15 cellular contexts compared by ENCODE assay signal in the genomic region with DNA sequence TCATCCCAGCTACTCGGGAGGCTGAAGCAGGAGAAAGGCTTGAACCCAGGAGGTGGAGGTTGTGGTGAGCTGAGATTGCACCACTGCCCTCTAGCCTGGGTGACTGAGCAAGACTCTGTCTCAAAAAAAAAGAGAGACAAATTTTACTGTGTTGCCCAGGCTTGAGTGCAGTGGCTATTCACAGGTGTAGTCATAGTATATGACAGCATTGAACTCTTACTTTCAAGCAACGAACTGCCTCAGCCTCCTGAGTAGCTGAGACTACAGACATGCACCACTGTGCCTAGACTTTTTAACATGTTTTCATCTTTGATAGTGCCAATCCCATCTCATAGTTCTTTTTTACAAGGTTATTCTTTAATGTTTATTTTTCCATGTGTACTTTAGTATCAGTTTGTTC. TPM values are rescaled to one million over a fixed set of nuclear protein-coding genes. Genes with fewer than 3 reads are reported as not detected.
A peak's percentile ranks its signal among the peaks of the same experiment; 100 is the strongest.
DNase-seq lines count a peak whose midpoint lies in the region; ATAC-seq, FAIRE-seq and TF ChIP-seq lines count a peak whose summit lies in the region.
"Had no signal": no experiment of that assay in that cellular context is flagged by ENCODE, and none has a peak within 500 bp of the region (broad histone marks: within the 10 kb centered on the region; RNA-seq: fewer than 3 reads in every experiment).

No MANE protein-coding gene starts in this region.

- H3K9me3 ChIP-seq in liver (ENCODE audit: control insufficient read depth in 4 of 4, low read length in 3 of 4) (no peaks in the 10 kb centered on the region), HepG2 (ENCODE audit: low read length) (no peaks in the 10 kb centered on the region), T-helper 17 cell (ENCODE audit: control insufficient read depth, low read length, poor library complexity, severe bottlenecking) (no peaks in the 10 kb centered on the region)

- H3K4me3 Mint-ChIP-seq in T-helper 17 cell = no peak overlapping the region

- in situ Hi-C loops in HepG2 (cut with HindIII; ENCODE audit: extremely low pct_ligation_motif_present, low pct_unique_long_range_greater_than_20kb) = loop anchor here (25.0 kb wide), 1 partner anchor 556 kb away; no protein-coding TSS in a partner anchor

- peak overlapping the region; percentile 49 for H3K27ac Mint-ChIP-seq in T-helper 17 cell
- H3K27ac Mint-ChIP-seq: IgD-negative memory B cell had no signal

- 81% methylated on average over 2 of the region's 2 CpGs for WGBS in liver
- WGBS in HepG2 (ENCODE audit: low lambda C conversion rate) = 88% methylated on average over 2 of the region's 2 CpGs

- no peak overlapping the region for H3K27ac ChIP-seq in liver (ENCODE audit: low read depth in 1 of 2, low read length in 2 of 2)
- no peak overlapping the region for H3K27ac ChIP-seq in HepG2 (ENCODE audit: extremely low read length, insufficient read depth, low read length)

- no peak for FAIRE-seq in HepG2 (lab: Jason Lieb, UNC)

- H3K4me2 ChIP-seq in HepG2 (ENCODE audit: low read depth, low read length) = no peak overlapping the region

- no peak overlapping the region for H2AFZ ChIP-seq in HepG2 (ENCODE audit: low read length)

- DNase-seq in HepG2 (ENCODE audit: low spot score) = no peak
- DNase-seq in T-helper 17 cell = no peak
- DNase-seq in NCI-H2081 (lab: John Stamatoyannopoulos, UW) = no peak
- DNase-seq in AML-193 (lab: John Stamatoyannopoulos, UW) = no peak
- DNase-seq: DMS153, NCI-H1048, NCI-H146, NCI-H2227 treated with DMSO at 0.1 percent for 48 hours, NCI-H524 treated with DMSO at 0.1 percent for 48 hours, RPMI8226 had no signal

- no TSS peak for BruUV-seq in HepG2 (replicated peaks; lab: Mats Ljungman, UMichigan)

- H3K9ac ChIP-seq in liver (ENCODE audit: low read depth in 1 of 2, low read length in 2 of 2) (no peak overlapping the region), HepG2 (ENCODE audit: insufficient read depth, low read depth, low read length) (no peak overlapping the region)

- CTCF ChIA-PET in HepG2 (lab: Yijun Ruan, JAX; ENCODE audit: low intra/inter-chr PET ratio, low total read pairs) = no interaction called here

- H3K27me3 ChIP-seq in liver (ENCODE audit: control insufficient read depth in 4 of 4, insufficient read depth in 4 of 4, low read length in 3 of 4) = no peaks in the 10 kb centered on the region
- no peaks in the 10 kb centered on the region for H3K27me3 ChIP-seq in HepG2 (ENCODE audit: control insufficient read depth in 1 of 2, insufficient read depth in 2 of 2, low read length in 2 of 2)

- H3K36me3 Mint-ChIP-seq in T-helper 17 cell (ENCODE audit: low read depth) = no peaks in the 10 kb centered on the region

- no peak for TF ChIP-seq POLR2A in HepG2 (IDR thresholded peaks at IDR 0.05; ENCODE audit: insufficient read depth in 1 of 2, low read depth in 2 of 2, low read length in 2 of 2)

- H3K4me3 ChIP-seq in liver (ENCODE audit: low read depth in 1 of 3, low read length in 3 of 3) (no peak overlapping the region), HepG2 (replicated peaks in 1 of 3; ENCODE audit: insufficient read depth in 1 of 3, low read depth in 2 of 3, low read length in 3 of 3) (no peak overlapping the region)
- H3K4me3 ChIP-seq: HAP-1 had no signal

- TF ChIP-seq RAD21 in liver (IDR thresholded peaks at IDR 0.05) (no peak), HepG2 (CRISPR knock-in tag; IDR thresholded peaks at IDR 0.05) (no peak)

- TF ChIP-seq CTCF in liver (IDR thresholded peaks at IDR 0.05; ENCODE audit: low read depth, low read length, missing input control) (no peak), HepG2 (CRISPR knock-in tag; IDR thresholded peaks at IDR 0.05) (no peak)

- TF ChIP-seq EP300 in HepG2 (IDR thresholded peaks at IDR 0.05; ENCODE audit: low read depth in 2 of 2, low read length in 2 of 2) = no peak
- no peak for TF ChIP-seq EP300 in HepG2 (CRISPR knock-in tag; IDR thresholded peaks at IDR 0.05; ENCODE audit: borderline replicate concordance)

- H3K36me3 ChIP-seq in liver (ENCODE audit: control insufficient read depth in 4 of 4, insufficient read depth in 3 of 4, low read depth in 1 of 4, low read length in 3 of 4) (no peaks in the 10 kb centered on the region), HepG2 (replicated peaks in 1 of 2; ENCODE audit: control insufficient read depth in 1 of 2, insufficient read depth in 2 of 2, low read length in 2 of 2) (peaks cover 0 to 8% of the 10 kb centered on the region in 2 experiments; a peak in 1 of 5 replicates)

- peaks cover 93% of the 10 kb centered on the region for H3K79me2 ChIP-seq in HepG2 (ENCODE audit: insufficient read depth, low read length)

- H3K4me1 Mint-ChIP-seq in T-helper 17 cell = peaks cover 12% of the 10 kb centered on the region

- intact Hi-C loops in HepG2 (cut with micrococcal nuclease; ENCODE audit: unreplicated experiment) = no loop called here

- H3K4me1 ChIP-seq in liver (ENCODE audit: control insufficient read depth in 4 of 4, insufficient read depth in 4 of 4, low read length in 3 of 4) = peaks cover 1 to 12% (median 3%) of the 10 kb centered on the region in 4 donors
- peaks cover 13% of the 10 kb centered on the region; the same call in 1 of the 2 replicates for H3K4me1 ChIP-seq in HepG2 (ENCODE audit: insufficient read depth, low read length)
- H3K4me1 ChIP-seq: HAP-1 had no signal

- POLR2A ChIA-PET in HepG2 (lab: Yijun Ruan, JAX) = no interaction called here

- ATAC-seq in HepG2 (no peak), T-helper 17 cell (no peak), esophagus mucosa (peak; percentile 51), GM18511 (IDR thresholded peaks at IDR 0.05; ENCODE audit: unreplicated experiment) (no peak)

- peaks cover 23% of the 10 kb centered on the region for H4K20me1 ChIP-seq in HepG2 (ENCODE audit: insufficient read depth, low read length)

- no peaks in the 10 kb centered on the region for H3K27me3 Mint-ChIP-seq in T-helper 17 cell
- H3K27me3 Mint-ChIP-seq: IgD-negative memory B cell had no signal

TF ChIP-seq in HepG2, 621 proteins besides CTCF, POLR2A, EP300 and RAD21:
- TF ChIP-seq ZNF317 (CRISPR knock-in tag; IDR thresholded peaks at IDR 0.05) (no peak), TOPORS (CRISPR knock-in tag; IDR thresholded peaks at IDR 0.05) (no peak), TEAD2 (CRISPR knock-in tag; IDR thresholded peaks at IDR 0.05) (no peak), U2AF2 (IDR thresholded peaks at IDR 0.05; ENCODE audit: low read depth, low read length) (no peak), ZNF33A (CRISPR knock-in tag; IDR thresholded peaks at IDR 0.05; ENCODE audit: borderline replicate concordance) (no peak), ZFP37 (CRISPR knock-in tag; IDR thresholded peaks at IDR 0.05; ENCODE audit: borderline replicate concordance) (no peak), ZKSCAN8 (CRISPR knock-in tag; IDR thresholded peaks at IDR 0.05; ENCODE audit: borderline replicate concordance) (no peak), ZNF775 (CRISPR knock-in tag; IDR thresholded peaks at IDR 0.05; ENCODE audit: borderline replicate concordance) (no peak), NR2F1 (CRISPR knock-in tag; IDR thresholded peaks at IDR 0.05) (no peak), NFIC (IDR thresholded peaks at IDR 0.05; ENCODE audit: low read length) (no peak), ARHGAP35 (CRISPR knock-in tag; IDR thresholded peaks at IDR 0.05; ENCODE audit: borderline replicate concordance) (no peak), GTF2F1 (IDR thresholded peaks at IDR 0.05; ENCODE audit: low read length) (no peak), FIP1L1 (IDR thresholded peaks at IDR 0.05; ENCODE audit: borderline replicate concordance, insufficient read depth, low read depth, low read length) (no peak), ZNF431 (CRISPR knock-in tag; IDR thresholded peaks at IDR 0.05; ENCODE audit: borderline replicate concordance, low read depth) (no peak), ZFP82 (CRISPR knock-in tag; IDR thresholded peaks at IDR 0.05; ENCODE audit: borderline replicate concordance) (no peak)

RNA-seq across cellular contexts. Expression of a gene that starts 13.7 kb away (rescaled TPM):
- total RNA-seq in liver (10 to 100 TPM; 16.7 to 17.8 TPM), HepG2 (2016; rRNA removed; fragmentation: Illumina TruSeq; extraction: Trizol) (15.9 and 16.4 TPM in 2 replicates), T-helper 17 cell (10 to 100 TPM; 63.1 to 63.3 TPM), esophagus mucosa (20.0 TPM)
- polyA plus RNA-seq in liver (1 to 10 TPM; 1.8 to 9.8 TPM), HepG2 (2011; rRNA removed) (16.7 and 22.2 TPM in 2 replicates)
- total RNA-seq in HepG2 (2016; cell fraction: cytosol; rRNA removed; fragmentation: Illumina TruSeq; extraction: Trizol; ENCODE audit: low read depth) = 3.6 and 6.2 TPM in 2 replicates
- 12.0 and 15.2 TPM in 2 replicates for total RNA-seq in HepG2 (2016; cell fraction: insoluble cytoplasmic fraction; rRNA removed; fragmentation: Illumina TruSeq; extraction: Trizol)
- 4.5 and 7.3 TPM in 2 replicates for total RNA-seq in HepG2 (2016; cell fraction: membrane; rRNA removed; fragmentation: Illumina TruSeq; extraction: Trizol)
- total RNA-seq in HepG2 (2016; cell fraction: nucleus; rRNA removed; fragmentation: Illumina TruSeq; extraction: Trizol) = 32.4 and 40.0 TPM in 2 replicates
- polyA plus RNA-seq in HepG2 (2011; cell fraction: cytosol; rRNA removed) = 10.0 and 13.2 TPM in 2 replicates
- 19.1 and 23.4 TPM in 2 replicates for polyA plus RNA-seq in HepG2 (2011; cell fraction: nucleus; rRNA removed)
- polyA plus RNA-seq in HepG2 (2012) = 9.7 and 11.2 TPM in 2 replicates
- 0.29 and 0.60 TPM in 2 replicates for polyA plus RNA-seq in HepG2 (2016; cell fraction: cytosol; fragmentation: Illumina TruSeq; extraction: Trizol; ENCODE audit: low read depth)
- polyA plus RNA-seq in HepG2 (2016; cell fraction: insoluble cytoplasmic fraction; fragmentation: Illumina TruSeq; extraction: Trizol; ENCODE audit: low read depth) = 9.6 and 10.1 TPM in 2 replicates
- 1.5 and 2.1 TPM in 2 replicates for polyA plus RNA-seq in HepG2 (2016; cell fraction: membrane; fragmentation: Illumina TruSeq; extraction: Trizol; ENCODE audit: low read depth)
- 15.3 and 19.9 TPM in 2 replicates for polyA plus RNA-seq in HepG2 (2016; cell fraction: nucleus; fragmentation: Illumina TruSeq; extraction: Trizol; ENCODE audit: insufficient read depth, low read depth)
- 53.9 and 96.2 TPM in 2 replicates for polyA minus RNA-seq in HepG2 (2011; rRNA and poly(A)+ RNA removed; ENCODE audit: low replicate concordance)
- 23.7 and 25.9 TPM in 2 replicates for polyA minus RNA-seq in HepG2 (2011; cell fraction: cytosol; rRNA and poly(A)+ RNA removed)
- 155 and 159 TPM in 2 replicates for polyA minus RNA-seq in HepG2 (2011; cell fraction: nucleus; rRNA and poly(A)+ RNA removed)
